Comparison of ENCODE assay signal across 1 cellular context in the genomic region with DNA sequence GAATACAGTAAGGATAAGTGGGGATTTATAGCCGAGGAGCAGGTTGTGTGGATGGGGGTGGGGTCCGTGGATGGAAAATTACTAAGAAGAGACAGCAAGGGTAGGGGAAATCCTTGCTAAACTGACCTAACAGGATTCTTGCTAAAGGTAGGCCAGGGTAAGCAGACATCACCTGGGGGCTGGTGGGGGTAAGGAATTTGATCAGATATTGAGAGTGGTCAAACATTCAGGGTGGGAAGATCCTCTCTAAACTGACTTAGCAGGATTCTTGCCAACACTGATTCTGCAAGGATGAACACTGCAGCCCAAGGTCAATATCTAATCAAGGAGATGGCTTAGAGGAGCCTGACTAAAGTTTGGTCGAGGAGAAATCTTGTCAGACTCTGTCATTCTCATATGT.
TF ChIP-seq lines count a peak whose summit lies in the region.

No MANE protein-coding gene starts in this region.

TF ChIP-seq in GM12891, 5 proteins besides CTCF, POLR2A, EP300 and RAD21 (continued from another document):
- no peak for TF ChIP-seq PAX5 (IDR thresholded peaks at IDR 0.05; ENCODE audit: insufficient read depth, low read length, severe bottlenecking)
- TF ChIP-seq POU2F2 (IDR thresholded peaks at IDR 0.05; ENCODE audit: low read depth, low read length) = no peak
- no peak for TF ChIP-seq TAF1 (IDR thresholded peaks at IDR 0.05; ENCODE audit: low read depth, low read length)
- TF ChIP-seq SPI1 (IDR thresholded peaks at IDR 0.05; ENCODE audit: low read depth, low read length) = no peak
